ENCODE assay signal across 19 cellular contexts in the genomic region with DNA sequence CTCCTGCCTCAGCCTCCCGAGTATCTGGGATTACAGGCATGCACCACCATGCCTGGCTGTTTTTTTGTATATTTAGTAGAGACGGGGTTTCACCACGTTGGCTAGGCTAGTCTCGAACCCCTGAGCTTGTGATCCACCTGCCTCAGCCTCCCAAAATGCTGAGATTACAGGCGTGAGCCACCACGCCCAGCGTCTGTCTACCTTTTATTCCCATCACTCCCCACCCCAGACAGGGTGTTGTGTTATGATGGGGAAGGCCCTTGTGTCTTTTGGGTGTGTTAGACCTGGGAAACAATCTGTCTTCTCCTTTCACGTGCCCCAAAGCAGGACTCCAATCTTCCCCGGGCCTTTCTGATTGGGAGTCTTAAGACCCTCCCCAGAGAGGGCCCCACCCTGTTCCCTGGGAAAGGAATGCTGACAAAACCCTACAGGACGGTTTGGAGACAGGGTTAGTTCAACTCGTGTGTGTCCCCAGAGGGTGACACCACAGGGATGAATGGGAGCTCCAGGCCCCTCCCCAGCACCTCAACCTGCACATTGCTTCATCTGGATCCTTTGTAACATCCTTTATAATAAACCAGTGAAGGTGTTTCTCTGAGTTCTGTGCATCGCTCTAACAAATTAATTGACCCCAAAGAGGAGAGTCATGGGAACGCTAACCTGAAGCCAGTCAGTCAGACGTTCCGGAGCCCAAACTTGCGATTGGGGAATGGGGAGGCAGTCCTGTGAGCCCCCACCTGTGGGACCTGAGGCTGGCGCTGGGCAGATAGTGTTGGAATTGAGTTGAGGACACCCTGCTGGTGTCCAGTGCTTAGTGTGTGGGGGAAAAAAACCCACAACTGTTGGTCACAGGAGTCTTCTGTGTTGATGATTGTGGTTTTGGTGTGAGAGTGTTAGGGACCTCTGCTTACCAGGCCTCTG. TPM values are rescaled to one million over a fixed set of nuclear protein-coding genes. Genes with fewer than 3 reads are reported as not detected.
DNase-seq lines count a peak whose midpoint lies in the region; ATAC-seq and TF ChIP-seq lines count a peak whose summit lies in the region.
"Had no signal": no experiment of that assay in that cellular context is flagged by ENCODE, and none has a peak within 500 bp of the region (broad histone marks: within the 10 kb centered on the region; RNA-seq: fewer than 3 reads in every experiment).

No MANE protein-coding gene starts in this region.

- peaks cover 2% of the 10 kb centered on the region for H3K36me3 Mint-ChIP-seq in activated naive CD4-positive, alpha-beta T cell treated with anti-CD3 and anti-CD28 coated beads, Interleukin-2, amount 10 ng/mL, durations not matched to agents 7 days and 5 days
- H3K36me3 Mint-ChIP-seq in progenitor cell of endocrine pancreas (ENCODE audit: insufficient read depth): no peaks in the 10 kb centered on the region

- no peaks in the 10 kb centered on the region for H3K9me3 ChIP-seq in Panc1 (ENCODE audit: control insufficient read depth, insufficient read depth, low read depth, low read length)

- peaks cover 15% of the 10 kb centered on the region for H3K27me3 Mint-ChIP-seq in activated naive CD4-positive, alpha-beta T cell treated with anti-CD3 and anti-CD28 coated beads, Interleukin-2, amount 10 ng/mL, durations not matched to agents 7 days and 5 days
- H3K27me3 Mint-ChIP-seq in progenitor cell of endocrine pancreas: no peaks in the 10 kb centered on the region

- peak overlapping the region; percentile 65 for H3K27ac ChIP-seq in Panc1 (ENCODE audit: low read length)
- H3K27ac ChIP-seq in coronary artery: no peak overlapping the region
- H3K27ac ChIP-seq: foreskin keratinocyte had no signal

- peak overlapping the region; percentile 37 for H3K27ac Mint-ChIP-seq in activated naive CD4-positive, alpha-beta T cell treated with anti-CD3 and anti-CD28 coated beads, Interleukin-2, amount 10 ng/mL, durations not matched to agents 7 days and 5 days
- peak overlapping the region; percentile 81 for H3K27ac Mint-ChIP-seq in progenitor cell of endocrine pancreas

- H3K27me3 ChIP-seq in Panc1 (ENCODE audit: control insufficient read depth, insufficient read depth, low read length): no peaks in the 10 kb centered on the region

- H3K4me1 ChIP-seq in Panc1 (ENCODE audit: control insufficient read depth, insufficient read depth, low read length): peaks cover 15% of the 10 kb centered on the region

- TF ChIP-seq CTCF in Panc1 (IDR thresholded peaks at IDR 0.05) (no peak), coronary artery (IDR thresholded peaks at IDR 0.05) (no peak), progenitor cell of endocrine pancreas (IDR thresholded peaks at IDR 0.05; ENCODE audit: unreplicated experiment) (no peak)

- intact Hi-C loops in Panc1 (cut with micrococcal nuclease; ENCODE audit: unreplicated experiment): no loop called here

- in situ Hi-C loops in Panc1 (cut with HindIII; ENCODE audit: low pct_unique_long_range_greater_than_20kb, low sequenced_read_pairs): no loop called here

- no peak overlapping the region for H3K4me3 ChIP-seq in Panc1 (ENCODE audit: low read depth in 2 of 2, low read length in 2 of 2)
- no peak overlapping the region for H3K4me3 ChIP-seq in coronary artery

- peak overlapping the region; percentile 21 for H3K4me3 Mint-ChIP-seq in activated naive CD4-positive, alpha-beta T cell treated with anti-CD3 and anti-CD28 coated beads, Interleukin-2, amount 10 ng/mL, durations not matched to agents 7 days and 5 days
- peak overlapping the region; percentile 42 for H3K4me3 Mint-ChIP-seq in progenitor cell of endocrine pancreas (ENCODE audit: low read depth)

- no peaks in the 10 kb centered on the region for H3K9me3 Mint-ChIP-seq in activated naive CD4-positive, alpha-beta T cell treated with anti-CD3 and anti-CD28 coated beads, Interleukin-2, amount 10 ng/mL, durations not matched to agents 7 days and 5 days
- no peaks in the 10 kb centered on the region for H3K9me3 Mint-ChIP-seq in progenitor cell of endocrine pancreas (ENCODE audit: low read depth)

- POLR2A ChIA-PET in Panc1 (lab: Charles Lee): no interaction called here

- ATAC-seq in Panc1: no peak
- ATAC-seq in HG02870 (IDR thresholded peaks at IDR 0.05; ENCODE audit: unreplicated experiment): no peak
- ATAC-seq: foreskin keratinocyte had no signal

- BruUV-seq in Panc1 (replicated peaks; lab: Mats Ljungman, UMichigan): no TSS peak

- no peaks in the 10 kb centered on the region; the same call in 1 of the 2 replicates for H3K36me3 ChIP-seq in Panc1 (ENCODE audit: control insufficient read depth, insufficient read depth, low read length)

- CTCF ChIA-PET in activated naive CD4-positive, alpha-beta T cell treated with anti-CD3 and anti-CD28 coated beads, Interleukin-2, amount 10 ng/mL, durations not matched to agents 7 days and 5 days (lab: Charles Lee): no interaction called here
- CTCF ChIA-PET in Panc1 (lab: Charles Lee): no interaction called here

- H3K4me1 Mint-ChIP-seq in activated naive CD4-positive, alpha-beta T cell treated with anti-CD3 and anti-CD28 coated beads, Interleukin-2, amount 10 ng/mL, durations not matched to agents 7 days and 5 days: peaks cover 37% of the 10 kb centered on the region
- peaks cover 19% of the 10 kb centered on the region for H3K4me1 Mint-ChIP-seq in progenitor cell of endocrine pancreas (ENCODE audit: low read depth)

- peak; percentile 19 for DNase-seq in activated naive CD4-positive, alpha-beta T cell treated with anti-CD3 and anti-CD28 coated beads, Interleukin-2, amount 10 ng/mL, durations not matched to agents 7 days and 5 days
- DNase-seq in activated naive CD4-positive, alpha-beta T cell treated with Interleukin-2 at 50 U/mL for 16 hours: no peak
- DNase-seq in Panc1 (ENCODE audit: low read depth, low spot score) (no peak), coronary artery (ENCODE audit: low spot score) (peak; percentile 62), progenitor cell of endocrine pancreas (ENCODE audit: low spot score, unreplicated experiment) (no peak), COR-L47 (lab: John Stamatoyannopoulos, UW) (no peak), MV-4-11 (lab: John Stamatoyannopoulos, UW) (no peak)
- DNase-seq: activated gamma-delta T cell treated with Interleukin-2 at 50 U/mL for 16 hours; foreskin keratinocyte; Kasumi-1; NCI-H146; NCI-H446 treated with DMSO at 0.1 percent for 48 hours; stimulated activated CD4-positive, alpha-beta T cell treated with anti-CD3 and anti-CD28 coated beads, Interleukin-4, amount 100 ng/mL, for 1 hour; SW 1271 had no signal

RNA-seq across cellular contexts. Expression of a gene that starts 3.2 kb away (rescaled TPM):
- total RNA-seq in Panc1 (2021; ENCODE audit: unreplicated experiment): 642 TPM
- polyA plus RNA-seq in Panc1 (2012; ENCODE audit: insufficient read length): 2,232 TPM
- total RNA-seq in progenitor cell of endocrine pancreas: 201 and 207 TPM in 2 replicates

RNA-seq across cellular contexts. Expression of a gene that starts 7.1 kb away (rescaled TPM):
- total RNA-seq in Panc1 (2021; ENCODE audit: unreplicated experiment) (0.59 TPM), progenitor cell of endocrine pancreas (0.27 and 0.31 TPM in 2 replicates)
- polyA plus RNA-seq in Panc1 (2012; ENCODE audit: insufficient read length): 0.47 TPM
- total RNA-seq: bronchial epithelial cell, foreskin keratinocyte, liver, ureter had no signal
- polyA plus RNA-seq: foreskin keratinocyte, liver, neural cell had no signal

RNA-seq across cellular contexts. Expression of a gene that starts 18.0 kb away (rescaled TPM):
- total RNA-seq in Panc1 (2021; ENCODE audit: unreplicated experiment) (not detected), progenitor cell of endocrine pancreas (not detected in 2 replicates)
- not detected for polyA plus RNA-seq in Panc1 (2012; ENCODE audit: insufficient read length)
- total RNA-seq: bronchial epithelial cell, foreskin keratinocyte, liver, ureter had no signal
- polyA plus RNA-seq: foreskin keratinocyte, liver, neural cell had no signal

RNA-seq across cellular contexts. Expression of a gene that starts 27.8 kb away (rescaled TPM):
- total RNA-seq in Panc1 (2021; ENCODE audit: unreplicated experiment): 617 TPM
- 618 TPM for polyA plus RNA-seq in Panc1 (2012; ENCODE audit: insufficient read length)
- 817 and 838 TPM in 2 replicates for total RNA-seq in progenitor cell of endocrine pancreas

RNA-seq across cellular contexts. Expression of a gene that starts 36.8 kb away (rescaled TPM):
- total RNA-seq in Panc1 (2021; ENCODE audit: unreplicated experiment): not detected
- not detected for polyA plus RNA-seq in Panc1 (2012; ENCODE audit: insufficient read length)
- not detected in 2 replicates for total RNA-seq in progenitor cell of endocrine pancreas
- polyA plus RNA-seq: neural cell had no signal

Comparison
In these comparisons a context has a peak if more than half of its experiments do, and no peak if none do; other contexts are left out.
1. DNase-seq: peak in activated naive CD4-positive, alpha-beta T cell treated with anti-CD3 and anti-CD28 coated beads, Interleukin-2, amount 10 ng/mL, durations not matched to agents 7 days and 5 days (single experiment) and coronary artery (single experiment); none in activated naive CD4-positive, alpha-beta T cell treated with Interleukin-2 at 50 U/mL for 16 hours (single experiment), Panc1 (single experiment), progenitor cell of endocrine pancreas (single experiment), COR-L47 (single experiment) and MV-4-11 (single experiment).